13 cellular contexts compared by ENCODE assay signal in the genomic region with DNA sequence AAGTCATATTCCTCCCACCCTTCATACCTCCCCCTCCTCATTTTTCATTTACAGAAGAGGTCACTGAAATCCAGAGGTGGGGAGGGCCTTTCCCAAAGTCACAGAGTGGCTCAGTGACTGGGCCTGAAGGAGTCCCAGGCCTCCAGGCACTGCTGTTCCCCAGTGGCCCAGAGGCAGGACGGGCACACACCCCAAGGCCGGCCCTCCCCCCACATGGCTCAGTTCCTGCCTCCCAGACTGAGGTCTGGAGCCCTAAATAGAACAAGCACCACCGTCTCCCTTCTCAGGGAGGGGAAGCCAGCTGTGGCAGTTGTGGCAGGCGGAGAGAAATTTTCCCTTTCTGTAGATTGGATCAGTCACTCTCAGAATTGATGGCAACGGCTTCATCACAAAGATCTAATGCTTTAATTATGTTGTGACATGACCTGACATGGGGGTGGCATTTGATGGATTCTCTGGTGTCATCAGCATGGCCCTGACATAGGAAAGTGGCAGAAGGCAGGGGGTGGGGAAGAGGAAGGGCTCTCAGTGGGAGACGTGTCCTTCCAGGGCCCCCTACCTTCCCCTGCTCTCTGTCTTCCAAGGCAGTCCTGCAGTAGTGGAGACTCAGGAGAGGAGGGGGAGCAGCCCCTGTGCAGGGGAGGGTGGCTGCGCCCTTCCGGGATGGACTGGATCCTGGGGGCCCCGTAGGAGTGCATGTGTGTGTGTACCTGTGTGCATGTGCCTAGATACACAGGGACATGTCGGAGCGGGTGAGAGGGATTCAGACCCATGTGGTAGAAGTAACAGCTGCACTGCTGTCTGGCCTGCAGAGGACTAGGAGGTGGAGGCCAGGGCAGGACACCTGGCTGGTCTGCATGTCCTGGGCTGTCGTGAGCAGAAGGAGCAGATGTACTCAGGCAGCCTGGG. TPM values are rescaled to one million over a fixed set of nuclear protein-coding genes. Genes with fewer than 3 reads are reported as not detected.
DNase-seq lines count a peak whose midpoint lies in the region; ATAC-seq and TF ChIP-seq lines count a peak whose summit lies in the region.
"Had no signal": no experiment of that assay in that cellular context is flagged by ENCODE, and none has a peak within 500 bp of the region (broad histone marks: within the 10 kb centered on the region; RNA-seq: fewer than 3 reads in every experiment).

No MANE protein-coding gene starts in this region.

- ATAC-seq in GM23338 (peak; percentile 19), psoas muscle (peak; percentile 80 to 89 (median 87)), GM21529 (IDR thresholded peaks at IDR 0.05; ENCODE audit: unreplicated experiment) (no peak), esophagus mucosa (no peak)

- H3K27me3 Mint-ChIP-seq in GM23338 (ENCODE audit: insufficient read depth, low read depth, poor library complexity) = peaks cover 2% of the 10 kb centered on the region

- 0 out of 2 replicates have a peak overlapping the region, but pooled peaks have one; percentile 32 for H3K4me2 ChIP-seq in GM23338

- intact Hi-C loops in cardiac septum (cut with DNase I) = loop anchor here (5.0 kb wide), 1 partner anchor 112 kb away; no protein-coding TSS in a partner anchor
- intact Hi-C loops in psoas muscle (cut with DNase I) = loop anchor here (5.0 kb wide), 2 partner anchors 53 to 112 kb away; no protein-coding TSS in a partner anchor

- H2AFZ ChIP-seq in GM23338 = peak overlapping the region; percentile 80

- DNase-seq in GM23338 (ENCODE audit: low spot score) = peak; percentile 10
- DNase-seq in SHP77 (lab: John Stamatoyannopoulos, UW) = peak; percentile 30 to 51
- peak; percentile 82 for DNase-seq in cardiac septum (ENCODE audit: low spot score)
- DNase-seq in psoas muscle = peak; percentile 58 to 79
- no peak for DNase-seq in activated CD4-positive, alpha-beta T cell treated with anti-CD3 and anti-CD28 coated beads for 1 hour
- DNase-seq in occipital lobe (lab: John Stamatoyannopoulos, UW) = no peak
- DNase-seq: activated CD4-positive, alpha-beta memory T cell treated with anti-CD3 and anti-CD28 coated beads, Interleukin-2, amount 10 ng/mL, durations not matched to agents 7 days and 5 days; activated naive CD4-positive, alpha-beta T cell treated with anti-CD3 and anti-CD28 coated beads, Interleukin-2, amount 50 U/mL, for 16 hours; NCI-H1105 treated with DMSO at 0.1 percent for 48 hours; NCI-H510A treated with DMSO at 0.1 percent for 48 hours had no signal

- H3K27ac Mint-ChIP-seq in GM23338 = no peak overlapping the region
- H3K27ac Mint-ChIP-seq: activated CD4-positive, alpha-beta memory T cell treated with anti-CD3 and anti-CD28 coated beads, Interleukin-2, amount 10 ng/mL, durations not matched to agents 7 days and 5 days had no signal

- H3K79me2 ChIP-seq in GM23338 (replicated peaks; ENCODE audit: insufficient read depth) = no peaks in the 10 kb centered on the region

- no peaks in the 10 kb centered on the region for H3K36me3 Mint-ChIP-seq in GM23338 (ENCODE audit: low read depth)

- H3K36me3 ChIP-seq in GM23338 (ENCODE audit: insufficient read depth) (no peaks in the 10 kb centered on the region), psoas muscle (ENCODE audit: insufficient read depth in 1 of 2, low read depth in 1 of 2) (no peaks in the 10 kb centered on the region)
- H3K36me3 ChIP-seq: neutrophil had no signal

- H3K4me1 Mint-ChIP-seq in GM23338 = peaks cover 20% of the 10 kb centered on the region
- H3K4me1 Mint-ChIP-seq: activated CD4-positive, alpha-beta memory T cell treated with anti-CD3 and anti-CD28 coated beads, Interleukin-2, amount 10 ng/mL, durations not matched to agents 7 days and 5 days had no signal

- H3K27me3 ChIP-seq in GM23338 (ENCODE audit: insufficient read depth) (no peaks in the 10 kb centered on the region), psoas muscle (ENCODE audit: insufficient read depth in 3 of 3, low read length in 2 of 3) (no peaks in the 10 kb centered on the region)

- 0 out of 2 replicates have a peak, but pooled peaks cover 3% of the 10 kb centered on the region for H3K9me2 ChIP-seq in GM23338 (ENCODE audit: insufficient read depth)

- H3K9me3 ChIP-seq in psoas muscle = no peaks in the 10 kb centered on the region
- H3K9me3 ChIP-seq: neutrophil had no signal

- TF ChIP-seq CTCF in GM23338 (conservative IDR thresholded peaks at IDR 0.05; ENCODE audit: low read depth in 2 of 2) (no peak), psoas muscle (IDR thresholded peaks at IDR 0.05) (no peak)

- H3K4me1 ChIP-seq in GM23338 (ENCODE audit: insufficient read depth) (peaks cover 12% of the 10 kb centered on the region), psoas muscle (peaks cover 24% of the 10 kb centered on the region)

- H4K20me1 ChIP-seq in GM23338 (replicated peaks; ENCODE audit: insufficient read depth) = no peaks in the 10 kb centered on the region

- 28 to 39% (median 33%) methylated on average over 12 of the region's 12 CpGs for WGBS in psoas muscle, 3 donors

- H3K4me3 ChIP-seq in GM23338 (no peak overlapping the region), psoas muscle (no peak overlapping the region)

- H3K27ac ChIP-seq in GM23338 (ENCODE audit: low read depth) (no peak overlapping the region), psoas muscle (peak overlapping the region; percentile 79)
- H3K27ac ChIP-seq: neutrophil had no signal

- no peak overlapping the region for H3K4me3 Mint-ChIP-seq in GM23338
- H3K4me3 Mint-ChIP-seq: activated CD4-positive, alpha-beta memory T cell treated with anti-CD3 and anti-CD28 coated beads, Interleukin-2, amount 10 ng/mL, durations not matched to agents 7 days and 5 days had no signal

- H3K9me3 Mint-ChIP-seq in GM23338 = no peaks in the 10 kb centered on the region
- H3K9me3 Mint-ChIP-seq: activated CD4-positive, alpha-beta memory T cell treated with anti-CD3 and anti-CD28 coated beads, Interleukin-2, amount 10 ng/mL, durations not matched to agents 7 days and 5 days had no signal

- H3F3A ChIP-seq in GM23338 (replicated peaks; ENCODE audit: low read depth) = no peaks in the 10 kb centered on the region

TF ChIP-seq in GM23338, 12 proteins besides CTCF, POLR2A, EP300 and RAD21 (continues in another document):
- TF ChIP-seq, protein P1, sequence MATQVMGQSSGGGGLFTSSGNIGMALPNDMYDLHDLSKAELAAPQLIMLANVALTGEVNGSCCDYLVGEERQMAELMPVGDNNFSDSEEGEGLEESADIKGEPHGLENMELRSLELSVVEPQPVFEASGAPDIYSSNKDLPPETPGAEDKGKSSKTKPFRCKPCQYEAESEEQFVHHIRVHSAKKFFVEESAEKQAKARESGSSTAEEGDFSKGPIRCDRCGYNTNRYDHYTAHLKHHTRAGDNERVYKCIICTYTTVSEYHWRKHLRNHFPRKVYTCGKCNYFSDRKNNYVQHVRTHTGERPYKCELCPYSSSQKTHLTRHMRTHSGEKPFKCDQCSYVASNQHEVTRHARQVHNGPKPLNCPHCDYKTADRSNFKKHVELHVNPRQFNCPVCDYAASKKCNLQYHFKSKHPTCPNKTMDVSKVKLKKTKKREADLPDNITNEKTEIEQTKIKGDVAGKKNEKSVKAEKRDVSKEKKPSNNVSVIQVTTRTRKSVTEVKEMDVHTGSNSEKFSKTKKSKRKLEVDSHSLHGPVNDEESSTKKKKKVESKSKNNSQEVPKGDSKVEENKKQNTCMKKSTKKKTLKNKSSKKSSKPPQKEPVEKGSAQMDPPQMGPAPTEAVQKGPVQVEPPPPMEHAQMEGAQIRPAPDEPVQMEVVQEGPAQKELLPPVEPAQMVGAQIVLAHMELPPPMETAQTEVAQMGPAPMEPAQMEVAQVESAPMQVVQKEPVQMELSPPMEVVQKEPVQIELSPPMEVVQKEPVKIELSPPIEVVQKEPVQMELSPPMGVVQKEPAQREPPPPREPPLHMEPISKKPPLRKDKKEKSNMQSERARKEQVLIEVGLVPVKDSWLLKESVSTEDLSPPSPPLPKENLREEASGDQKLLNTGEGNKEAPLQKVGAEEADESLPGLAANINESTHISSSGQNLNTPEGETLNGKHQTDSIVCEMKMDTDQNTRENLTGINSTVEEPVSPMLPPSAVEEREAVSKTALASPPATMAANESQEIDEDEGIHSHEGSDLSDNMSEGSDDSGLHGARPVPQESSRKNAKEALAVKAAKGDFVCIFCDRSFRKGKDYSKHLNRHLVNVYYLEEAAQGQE (IDR thresholded peaks at IDR 0.05; ENCODE audit: unreplicated experiment) = no peak
- TF ChIP-seq POLR2AphosphoS5 (IDR thresholded peaks at IDR 0.05; ENCODE audit: low read depth) = no peak
- TF ChIP-seq ETS1 (IDR thresholded peaks at IDR 0.05) = no peak
- no peak for TF ChIP-seq CREB1 (CRISPR knock-in tag; IDR thresholded peaks at IDR 0.05; ENCODE audit: low read depth)

RNA-seq across cellular contexts. Expression of gene FOXO6, which starts 41.2 kb away (rescaled TPM):
- total RNA-seq in GM23338 (2014; rRNA removed; shearing (Covaris generic)) = 4.2 and 4.5 TPM in 2 replicates
- polyA plus RNA-seq in GM23338 (2016; fragmentation: Nextera tagmentation; extraction: Ambion mirVana) (0.66 and 0.68 TPM in 2 replicates), psoas muscle (under 1 TPM; 0.42 to 0.88 (median 0.44) TPM)
- total RNA-seq in cardiac septum (2.0 TPM), psoas muscle (1 to 10 TPM in 3 of 4 donors, under 1 TPM in 1; 0.84 to 8.6 (median 3.3) TPM), occipital lobe (5.9 TPM), esophagus mucosa (not detected)

Comparison
In these comparisons a context has a peak if more than half of its experiments do, and no peak if none do; other contexts are left out.
1. ATAC-seq: peak in GM23338 (single experiment) and psoas muscle (4 of 4); none in GM21529 (single experiment) and esophagus mucosa (single experiment).
2. DNase-seq: peak in GM23338 (single experiment), SHP77 (2 of 2), cardiac septum (single experiment) and psoas muscle (2 of 2); none in activated CD4-positive, alpha-beta T cell treated with anti-CD3 and anti-CD28 coated beads for 1 hour (single experiment) and occipital lobe (single experiment).